In genomic region chr13:113427562-113428468, GRCh38 we compare ENCODE assay signal across 15 cellular contexts. TPM values are rescaled to one million over a fixed set of nuclear protein-coding genes. Genes with fewer than 3 reads are reported as not detected.
DNase-seq lines count a peak whose midpoint lies in the region.
"Had no signal": no experiment of that assay in that cellular context is flagged by ENCODE, and none has a peak within 500 bp of the region (broad histone marks: within the 10 kb centered on the region; RNA-seq: fewer than 3 reads in every experiment).

No MANE protein-coding gene starts in this region.

- DNase-seq in GM04504 (ENCODE audit: low read depth) (peak; percentile 10), SK-N-MC (ENCODE audit: low read depth, low spot score) (no peak), fibroblast of peridontal ligament (ENCODE audit: extremely low read depth) (peak; percentile 39), trophoblast cell (peak; percentile 35 to 66), cortex of kidney (lab: John Stamatoyannopoulos, UW) (no peak), NCI-H345 treated with DMSO at 0.1 percent for 48 hours (lab: John Stamatoyannopoulos, UW; ENCODE audit: unreplicated experiment) (no peak), foreskin melanocyte (no peak)
- DNase-seq: activated CD4-positive, alpha-beta T cell treated with anti-CD3 and anti-CD28 coated beads for 1 hour; activated effector memory CD4-positive, alpha-beta T cell treated with anti-CD3 and anti-CD28 coated beads, Interleukin-2, amount 50 U/mL, for 16 hours; aorta; CD4-positive, alpha-beta T cell; DND-41; NCI-H187; NCI-H510A had no signal

- peak overlapping the region; percentile 54 for H4K12ac ChIP-seq in trophoblast cell (ENCODE audit: low read depth, low read length)

- H2BK5ac ChIP-seq in trophoblast cell (ENCODE audit: low read depth, low read length, poor library complexity) = no peak overlapping the region

- H3K36me3 ChIP-seq in SK-N-MC (ENCODE audit: insufficient read depth, low read length) (no peaks in the 10 kb centered on the region), trophoblast cell (ENCODE audit: control insufficient read depth in 1 of 2, insufficient read depth in 2 of 2, low read length in 2 of 2) (peaks cover 14 to 20% of the 10 kb centered on the region in 2 experiments)

- WGBS in trophoblast cell (ENCODE audit: extremely low coverage, insufficient coverage, insufficient read length) = no CpG with 5 or more reads among the region's 31 CpGs

- H3K27me3 ChIP-seq in trophoblast cell (ENCODE audit: insufficient read depth, low read length) = no peaks in the 10 kb centered on the region

- H3K27ac ChIP-seq in SK-N-MC = peak overlapping the region; percentile 79
- H3K27ac ChIP-seq in trophoblast cell (ENCODE audit: low read depth, low read length) = no peak overlapping the region
- H3K27ac ChIP-seq: epithelial cell of prostate had no signal

- no peak overlapping the region for H3K23ac ChIP-seq in trophoblast cell (ENCODE audit: low read length)

- H3K4me2 ChIP-seq in trophoblast cell (ENCODE audit: low read length) = no peak overlapping the region

- peak overlapping the region; percentile 44 for H4K8ac ChIP-seq in trophoblast cell (ENCODE audit: low read depth, low read length)

- no peak overlapping the region for H4K91ac ChIP-seq in trophoblast cell (ENCODE audit: low read depth, low read length)

- peaks cover 2% of the 10 kb centered on the region for H3K79me1 ChIP-seq in trophoblast cell (ENCODE audit: low read length)

- H2BK120ac ChIP-seq in trophoblast cell (ENCODE audit: insufficient read depth, low read length, poor library complexity) = no peak overlapping the region

- peaks cover 4 to 6% of the 10 kb centered on the region in 2 experiments for H3K4me1 ChIP-seq in trophoblast cell (ENCODE audit: control insufficient read depth in 1 of 2, insufficient read depth in 2 of 2, low read length in 2 of 2)

- H2AFZ ChIP-seq in trophoblast cell (ENCODE audit: insufficient read depth, low read length, poor library complexity) = no peak overlapping the region

- no peak overlapping the region for H3K14ac ChIP-seq in trophoblast cell (ENCODE audit: low read length)

- H2AK5ac ChIP-seq in trophoblast cell (ENCODE audit: low read length) = no peak overlapping the region

- H3K4me3 ChIP-seq in SK-N-MC = no peak overlapping the region
- H3K4me3 ChIP-seq in trophoblast cell (ENCODE audit: low read depth, low read length) = peak overlapping the region; percentile 20

- no peak overlapping the region for H3K4ac ChIP-seq in trophoblast cell (ENCODE audit: low read depth, low read length)

- H3K9me3 ChIP-seq in SK-N-MC (ENCODE audit: low read depth, low read length) (no peaks in the 10 kb centered on the region), trophoblast cell (ENCODE audit: insufficient read depth, low read depth, low read length) (peaks cover 2% of the 10 kb centered on the region)

- peak overlapping the region; percentile 45 for H3K9ac ChIP-seq in SK-N-MC (ENCODE audit: insufficient read length)
- no peak overlapping the region for H3K9ac ChIP-seq in trophoblast cell (ENCODE audit: low read length)

- H3K18ac ChIP-seq in trophoblast cell (ENCODE audit: low read length) = peak overlapping the region; percentile 62

- H2BK12ac ChIP-seq in trophoblast cell (ENCODE audit: low read length) = no peak overlapping the region

- H3K79me2 ChIP-seq in trophoblast cell (ENCODE audit: control insufficient read depth, insufficient read depth, low read length, poor library complexity) = no peaks in the 10 kb centered on the region

RNA-seq across cellular contexts. Expression of gene ADPRHL1, which starts 25.5 kb away (rescaled TPM):
- polyA plus RNA-seq in trophoblast cell (2013) = 1.4 TPM in 2 replicates

Comparison
In these comparisons a context has a peak if more than half of its experiments do, and no peak if none do; other contexts are left out.
1. DNase-seq: peak in GM04504 (single experiment), fibroblast of peridontal ligament (single experiment) and trophoblast cell (2 of 2); none in SK-N-MC (single experiment), cortex of kidney (single experiment), NCI-H345 treated with DMSO at 0.1 percent for 48 hours (single experiment) and foreskin melanocyte (single experiment).